In genomic region chr16:64035337-64035736, GRCh38 we compare ENCODE assay signal across 3 cellular contexts.
TF ChIP-seq lines count a peak whose summit lies in the region.

No MANE protein-coding gene starts in this region.

TF ChIP-seq in HepG2, 621 proteins besides CTCF, POLR2A, EP300 and RAD21:
- TF ChIP-seq ZNF3 (CRISPR knock-in tag; IDR thresholded peaks at IDR 0.05) (no peak), CEBPB (IDR thresholded peaks at IDR 0.05; ENCODE audit: borderline replicate concordance, low read depth, low read length) (peak; percentile 76), NR3C1 (CRISPR knock-in tag; IDR thresholded peaks at IDR 0.05) (no peak)

TF ChIP-seq in IMR-90, 13 proteins besides CTCF, POLR2A, EP300 and RAD21:
- no peak for TF ChIP-seq MAZ (IDR thresholded peaks at IDR 0.05; ENCODE audit: borderline replicate concordance, low read depth, low read length)
- TF ChIP-seq BHLHE40 (IDR thresholded peaks at IDR 0.05; ENCODE audit: low read depth, low read length), result no peak
- no peak for TF ChIP-seq FOS (IDR thresholded peaks at IDR 0.05; ENCODE audit: low read depth, low read length)
- no peak for TF ChIP-seq ELK1 (IDR thresholded peaks at IDR 0.05; ENCODE audit: borderline replicate concordance, low read depth, low read length)
- peak; percentile 72 for TF ChIP-seq CEBPB (IDR thresholded peaks at IDR 0.05; ENCODE audit: low read depth, low read length)

TF ChIP-seq in K562, 482 proteins besides CTCF, POLR2A, EP300 and RAD21:
- TF ChIP-seq FOXK2 (conservative IDR thresholded peaks at IDR 0.05 in 1 of 2, IDR thresholded peaks at IDR 0.05 in 1 of 2; ENCODE audit: low read depth in 2 of 2) (no peak), CEBPB (tag; IDR thresholded peaks at IDR 0.05) (peak; percentile 33), ZNF12 (CRISPR knock-in tag; IDR thresholded peaks at IDR 0.05) (no peak), KDM4B (IDR thresholded peaks at IDR 0.05; ENCODE audit: borderline replicate concordance in 2 of 2, low read depth in 1 of 2) (no peak), CHD1 (IDR thresholded peaks at IDR 0.05; ENCODE audit: low read length) (no peak)
